ENCODE assay signal across 16 cellular contexts in genomic region chr3:66486187-66486586, GRCh38. TPM values are rescaled to one million over a fixed set of nuclear protein-coding genes. Genes with fewer than 3 reads are reported as not detected.
A peak's percentile ranks its signal among the peaks of the same experiment; 100 is the strongest.
DNase-seq lines count a peak whose midpoint lies in the region; ATAC-seq and TF ChIP-seq lines count a peak whose summit lies in the region.
"Had no signal": no experiment of that assay in that cellular context is flagged by ENCODE, and none has a peak within 500 bp of the region (broad histone marks: within the 10 kb centered on the region; RNA-seq: fewer than 3 reads in every experiment).

No MANE protein-coding gene starts in this region.

- intact Hi-C loops in heart right ventricle (cut with DNase I) (no loop called here), Right ventricle myocardium superior (cut with DNase I) (no loop called here), dorsolateral prefrontal cortex (cut with DNase I) (no loop called here), vagina (cut with DNase I) (loop anchor here (10.0 kb wide), 1 partner anchor 61 kb away; no protein-coding TSS in a partner anchor)
- intact Hi-C loops in activated CD4-positive, alpha-beta memory T cell treated with anti-CD3 and anti-CD28 coated beads for 36 hours (cut with micrococcal nuclease) = no loop called here

- H3K27me3 Mint-ChIP-seq in activated CD4-positive, alpha-beta memory T cell treated with anti-CD3 and anti-CD28 coated beads for 36 hours = no peaks in the 10 kb centered on the region

- no peak overlapping the region for H3K4me3 Mint-ChIP-seq in activated CD4-positive, alpha-beta memory T cell treated with anti-CD3 and anti-CD28 coated beads for 36 hours
- H3K4me3 Mint-ChIP-seq: T-helper 1 cell treated with Interleukin-12 subunit alpha and Interleukin-12 subunit beta and Interleukin-4 antibody, amounts not matched to agents 30 μg/mL and 1 μg/mL, for 36 hours had no signal

- no peaks in the 10 kb centered on the region for H3K27me3 ChIP-seq in heart right ventricle
- no peaks in the 10 kb centered on the region for H3K27me3 ChIP-seq in dorsolateral prefrontal cortex
- no peaks in the 10 kb centered on the region for H3K27me3 ChIP-seq in osteoblast (ENCODE audit: insufficient read depth, low read length)
- no peaks in the 10 kb centered on the region for H3K27me3 ChIP-seq in vagina

- H3K9me3 ChIP-seq in heart right ventricle (no peaks in the 10 kb centered on the region), osteoblast (ENCODE audit: low read depth, low read length) (no peaks in the 10 kb centered on the region), vagina (no peaks in the 10 kb centered on the region)

- no peaks in the 10 kb centered on the region for H3K9me3 Mint-ChIP-seq in activated CD4-positive, alpha-beta memory T cell treated with anti-CD3 and anti-CD28 coated beads for 36 hours
- H3K9me3 Mint-ChIP-seq: T-helper 1 cell treated with Interleukin-12 subunit alpha and Interleukin-12 subunit beta and Interleukin-4 antibody, amounts not matched to agents 30 μg/mL and 1 μg/mL, for 36 hours had no signal

- peaks cover 3% of the 10 kb centered on the region for H4K20me1 ChIP-seq in osteoblast (ENCODE audit: insufficient read depth, low read length)

- H3K27ac ChIP-seq in heart right ventricle (peak overlapping the region; percentile 2 to 92 (median 84)), dorsolateral prefrontal cortex (peak overlapping the region in 53 of 59 donors; percentile 5 to 98 (median 92)), osteoblast (ENCODE audit: low read depth, low read length) (peak overlapping the region; percentile 54), vagina (peak overlapping the region; percentile 86)
- H3K27ac ChIP-seq: PC-9 had no signal

- POLR2A ChIA-PET in activated CD4-positive, alpha-beta memory T cell treated with anti-CD3 and anti-CD28 coated beads for 36 hours (lab: Charles Lee) = no interaction called here

- CTCF ChIA-PET in activated CD4-positive, alpha-beta memory T cell treated with anti-CD3 and anti-CD28 coated beads for 36 hours (lab: Charles Lee) = interaction anchor here (0.6 to 1.1 kb wide), 2 partner anchors 11 to 452 kb away, joined by 3 to 5 read pairs; no protein-coding TSS in a partner anchor

- H3K36me3 ChIP-seq in heart right ventricle (no peaks in the 10 kb centered on the region), osteoblast (ENCODE audit: insufficient read depth, low read length) (no peaks in the 10 kb centered on the region), vagina (no peaks in the 10 kb centered on the region)

- ATAC-seq in heart right ventricle (no peak), Right ventricle myocardium superior (ENCODE audit: poor library complexity) (no peak), GM21786 (IDR thresholded peaks at IDR 0.05; ENCODE audit: unreplicated experiment) (no peak), GM19395 (IDR thresholded peaks at IDR 0.05; ENCODE audit: unreplicated experiment) (no peak)
- ATAC-seq: sciatic nerve had no signal

- no peak for TF ChIP-seq CTCF in heart right ventricle (IDR thresholded peaks at IDR 0.05)
- TF ChIP-seq CTCF in dorsolateral prefrontal cortex (IDR thresholded peaks at IDR 0.05 in 54 of 56, conservative IDR thresholded peaks at IDR 0.05 in 2 of 56; ENCODE audit: low read depth in 1 of 56, partially characterized antibody in 56 of 56) = no peak
- TF ChIP-seq CTCF in osteoblast (IDR thresholded peaks at IDR 0.05; ENCODE audit: extremely low read depth, low read depth, low read length) = no peak
- TF ChIP-seq CTCF in vagina (IDR thresholded peaks at IDR 0.05) = no peak

- WGBS in heart right ventricle, 2 donors = 89 to 90% methylated on average over 5 of the region's 5 CpGs

- H3K4me3 ChIP-seq in heart right ventricle = no peak overlapping the region
- peak overlapping the region in 8 of 59 donors; percentile 3 to 24 (median 8) for H3K4me3 ChIP-seq in dorsolateral prefrontal cortex
- H3K4me3 ChIP-seq in osteoblast (ENCODE audit: insufficient read depth, low read length) = no peak overlapping the region
- H3K4me3 ChIP-seq in vagina = no peak overlapping the region
- H3K4me3 ChIP-seq: PC-9 had no signal

- H3K36me3 Mint-ChIP-seq in activated CD4-positive, alpha-beta memory T cell treated with anti-CD3 and anti-CD28 coated beads for 36 hours = no peaks in the 10 kb centered on the region

- peaks cover 42 to 99% (median 84%) of the 10 kb centered on the region in 9 donors for H3K4me1 ChIP-seq in heart right ventricle
- peaks cover 16% of the 10 kb centered on the region for H3K4me1 ChIP-seq in osteoblast (ENCODE audit: insufficient read depth, low read length)
- H3K4me1 ChIP-seq in vagina = peaks cover 87% of the 10 kb centered on the region

- peaks cover 3% of the 10 kb centered on the region for H3K79me2 ChIP-seq in osteoblast (ENCODE audit: insufficient read depth, low read length)

- H2AFZ ChIP-seq in osteoblast (ENCODE audit: low read length) = no peak overlapping the region
- H2AFZ ChIP-seq: PC-9 had no signal

- no peak overlapping the region for H3K4me2 ChIP-seq in osteoblast (ENCODE audit: insufficient read depth, low read length)
- H3K4me2 ChIP-seq: PC-9 had no signal

- H3K27ac Mint-ChIP-seq in activated CD4-positive, alpha-beta memory T cell treated with anti-CD3 and anti-CD28 coated beads for 36 hours = no peak overlapping the region

- no peak for TF ChIP-seq POLR2A in vagina (IDR thresholded peaks at IDR 0.05)

- H3K4me1 Mint-ChIP-seq in activated CD4-positive, alpha-beta memory T cell treated with anti-CD3 and anti-CD28 coated beads for 36 hours (ENCODE audit: low read depth) = peaks cover 72% of the 10 kb centered on the region

- no peak for DNase-seq in heart right ventricle
- no peak for DNase-seq in Right ventricle myocardium superior
- DNase-seq in dorsolateral prefrontal cortex = no peak
- DNase-seq in osteoblast (ENCODE audit: insufficient read length, low spot score, missing footprints) = no peak
- no peak for DNase-seq in vagina (ENCODE audit: extremely low spot score in 2 of 2)
- no peak for DNase-seq in activated CD4-positive, alpha-beta memory T cell treated with anti-CD3 and anti-CD28 coated beads for 36 hours
- DNase-seq: activated CD4-positive, alpha-beta T cell treated with anti-CD3 and anti-CD28 coated beads, Interleukin-2, amount 50 U/mL, for 4 hours; activated naive CD4-positive, alpha-beta T cell treated with Interleukin-2 at 50 U/mL for 16 hours; DND-41; midbrain; NCI-H1048; PC-9 had no signal

RNA-seq across cellular contexts. Expression of gene LRIG1, which starts 14.6 kb away (rescaled TPM):
- total RNA-seq in heart right ventricle (100 to 1,000 TPM in 3 of 10 donors, 10 to 100 TPM in 7; 71.9 to 109 (median 95.2) TPM), Right ventricle myocardium superior (93.9 TPM), dorsolateral prefrontal cortex (100 to 1,000 TPM in 86 of 120 experiments, 10 to 100 TPM in 34; 65.6 to 291 (median 118) TPM), osteoblast (14.1 and 16.5 TPM in 2 replicates), vagina (30.7 TPM)
- polyA plus RNA-seq in heart right ventricle = 10 to 100 TPM; 23.8 to 33.8 TPM
- 10 to 100 TPM; 35.3 to 40.4 TPM for total RNA-seq in activated CD4-positive, alpha-beta memory T cell treated with anti-CD3 and anti-CD28 coated beads for 36 hours
- total RNA-seq: PC-9 had no signal
